31 cellular contexts compared by ENCODE assay signal in the genomic region with DNA sequence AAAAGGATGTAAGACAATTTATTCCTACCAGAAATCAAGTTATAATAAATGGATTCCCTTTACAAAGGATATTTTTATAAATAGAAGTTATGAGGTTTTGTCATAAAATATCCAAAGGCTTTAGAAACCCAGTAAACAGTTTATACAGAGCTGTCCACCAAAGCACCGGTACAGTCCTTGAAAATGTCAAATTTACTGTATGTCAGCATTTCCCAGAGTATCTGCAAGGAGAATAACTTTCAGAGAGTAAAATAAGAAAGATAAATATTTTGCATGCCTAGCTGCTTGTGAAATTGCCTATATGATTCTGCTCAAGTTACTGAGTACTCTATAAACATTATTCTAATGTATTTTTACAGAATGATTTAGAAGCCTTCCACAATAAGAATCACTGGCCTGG.
DNase-seq lines count a peak whose midpoint lies in the region; ATAC-seq, FAIRE-seq and TF ChIP-seq lines count a peak whose summit lies in the region.
"Had no signal": no experiment of that assay in that cellular context is flagged by ENCODE, and none has a peak within 500 bp of the region (broad histone marks: within the 10 kb centered on the region; RNA-seq: fewer than 3 reads in every experiment).

No MANE protein-coding gene starts in this region.

- TF ChIP-seq RAD21 in HepG2 (CRISPR knock-in tag; IDR thresholded peaks at IDR 0.05) (no peak), A549 (conservative IDR thresholded peaks at IDR 0.05 in 1 of 2, IDR thresholded peaks at IDR 0.05 in 1 of 2) (no peak), IMR-90 (IDR thresholded peaks at IDR 0.05; ENCODE audit: low read length) (no peak)

- H3K36me3 ChIP-seq in HepG2 (replicated peaks in 1 of 2; ENCODE audit: control insufficient read depth in 1 of 2, insufficient read depth in 2 of 2, low read length in 2 of 2) (no peaks in the 10 kb centered on the region), right lobe of liver (no peaks in the 10 kb centered on the region), IMR-90 (ENCODE audit: control insufficient read depth, insufficient read depth, low read length) (no peaks in the 10 kb centered on the region)
- H3K36me3 ChIP-seq: BE2C; BLaER1; BLaER1 treated with 17β-estradiol and CSF1 and Interleukin-3, amounts not matched to agents 10 nM and 100 nM had no signal

- no peak overlapping the region for H3K4ac ChIP-seq in IMR-90 (ENCODE audit: low read depth, low read length)

- no peaks in the 10 kb centered on the region for H4K20me1 ChIP-seq in HepG2 (ENCODE audit: insufficient read depth, low read length)
- no peaks in the 10 kb centered on the region for H4K20me1 ChIP-seq in IMR-90 (ENCODE audit: insufficient read depth, low read length)
- H4K20me1 ChIP-seq: BLaER1; BLaER1 treated with 17β-estradiol and CSF1 and Interleukin-3, amounts not matched to agents 10 nM and 100 nM had no signal

- in situ Hi-C loops in HepG2 (cut with HindIII; ENCODE audit: extremely low pct_ligation_motif_present, low pct_unique_long_range_greater_than_20kb): no loop called here
- in situ Hi-C loops in IMR-90 (cut with MboI; ENCODE audit: low sequenced_read_pairs): no loop called here

- no peak overlapping the region for H4K91ac ChIP-seq in IMR-90 (ENCODE audit: insufficient read depth, low read depth, low read length)

- H3K4me1 ChIP-seq in HepG2 (ENCODE audit: insufficient read depth, low read length) (no peaks in the 10 kb centered on the region), right lobe of liver (no peaks in the 10 kb centered on the region), A549 (no peaks in the 10 kb centered on the region), IMR-90 (ENCODE audit: control insufficient read depth, insufficient read depth, low read length) (no peaks in the 10 kb centered on the region)
- H3K4me1 ChIP-seq: BE2C; BLaER1; BLaER1 treated with 17β-estradiol and CSF1 and Interleukin-3, amounts not matched to agents 10 nM and 100 nM; Caco-2 had no signal

- dilution Hi-C loops in IMR-90 (cut with HindIII; ENCODE audit: low sequenced_read_pairs, unreplicated experiment): no loop called here

- no peak overlapping the region for H4K8ac ChIP-seq in IMR-90 (ENCODE audit: low read depth in 2 of 2, low read length in 2 of 2)

- TF ChIP-seq CTCF in HepG2 (CRISPR knock-in tag; IDR thresholded peaks at IDR 0.05): no peak
- TF ChIP-seq CTCF in right lobe of liver (IDR thresholded peaks at IDR 0.05): no peak
- no peak for TF ChIP-seq CTCF in A549 (IDR thresholded peaks at IDR 0.05)
- TF ChIP-seq CTCF in IMR-90 (conservative IDR thresholded peaks at IDR 0.05; ENCODE audit: low read depth, low read length): no peak

- H3K9me1 ChIP-seq in IMR-90 (ENCODE audit: insufficient read depth, low read length): no peaks in the 10 kb centered on the region

- no peak overlapping the region for H2BK15ac ChIP-seq in IMR-90 (ENCODE audit: low read depth, low read length)

- no peak overlapping the region for H3K4me2 ChIP-seq in HepG2 (ENCODE audit: low read depth, low read length)
- no peak overlapping the region for H3K4me2 ChIP-seq in A549
- H3K4me2 ChIP-seq in IMR-90 (ENCODE audit: low read depth, low read length): no peak overlapping the region
- H3K4me2 ChIP-seq: BLaER1; BLaER1 treated with 17β-estradiol and CSF1 and Interleukin-3, amounts not matched to agents 10 nM and 100 nM had no signal

- H3K79me2 ChIP-seq in HepG2 (ENCODE audit: insufficient read depth, low read length): no peaks in the 10 kb centered on the region

- BruUV-seq in HepG2 (replicated peaks; lab: Mats Ljungman, UMichigan) (no TSS peak), IMR-90 (replicated peaks; lab: Mats Ljungman, UMichigan) (no TSS peak)

- no peak overlapping the region for H3K9ac ChIP-seq in HepG2 (ENCODE audit: insufficient read depth, low read depth, low read length)
- H3K9ac ChIP-seq in IMR-90 (ENCODE audit: low read depth, low read length): no peak overlapping the region
- H3K9ac ChIP-seq: BLaER1; BLaER1 treated with 17β-estradiol and CSF1 and Interleukin-3, amounts not matched to agents 10 nM and 100 nM had no signal

- intact Hi-C loops in HepG2 (cut with micrococcal nuclease; ENCODE audit: unreplicated experiment): no loop called here
- intact Hi-C loops in right lobe of liver (cut with DNase I): no loop called here
- intact Hi-C loops in IMR-90 (cut with micrococcal nuclease): no loop called here

- H3K9me3 ChIP-seq in HepG2 (ENCODE audit: low read length) (peaks cover 95% of the 10 kb centered on the region), right lobe of liver (no peaks in the 10 kb centered on the region), A549 (peaks cover 2% of the 10 kb centered on the region; the same call in 1 of the 3 replicates), IMR-90 (ENCODE audit: control insufficient read depth, insufficient read depth, low read length) (peaks cover 4% of the 10 kb centered on the region)
- H3K9me3 ChIP-seq: BE2C had no signal

- H3K79me1 ChIP-seq in IMR-90 (ENCODE audit: low read depth in 1 of 2, low read length in 2 of 2): no peaks in the 10 kb centered on the region

- no peak overlapping the region for H3K18ac ChIP-seq in IMR-90 (ENCODE audit: low read depth, low read length)

- no peak overlapping the region for H3K56ac ChIP-seq in IMR-90 (ENCODE audit: extremely low read depth, insufficient read depth, low read length)

- no peak for TF ChIP-seq POLR2A in HepG2 (IDR thresholded peaks at IDR 0.05; ENCODE audit: insufficient read depth in 1 of 2, low read depth in 2 of 2, low read length in 2 of 2)
- TF ChIP-seq POLR2A in right lobe of liver (IDR thresholded peaks at IDR 0.05): no peak
- no peak for TF ChIP-seq POLR2A in A549 (IDR thresholded peaks at IDR 0.05; ENCODE audit: low read length)
- TF ChIP-seq POLR2A in IMR-90 (IDR thresholded peaks at IDR 0.05; ENCODE audit: low read depth, low read length): no peak

- no peak for ATAC-seq in HepG2
- ATAC-seq in right lobe of liver: no peak
- no peak for ATAC-seq in A549
- no peak for ATAC-seq in IMR-90 (ENCODE audit: low read depth)
- ATAC-seq: CD8-positive, alpha-beta T cell had no signal

- 2% methylated on average over 1 of the region's 1 CpG for WGBS in HepG2 (ENCODE audit: low lambda C conversion rate)
- WGBS in right lobe of liver (ENCODE audit: insufficient coverage, low coverage, low lambda C conversion rate, missing lambda C conversion rate): 78% methylated on average over 1 of the region's 1 CpG
- 3% methylated on average over 1 of the region's 1 CpG for WGBS in A549 (ENCODE audit: missing lambda C conversion rate)
- no CpG with 5 or more reads among the region's 1 CpG for WGBS in IMR-90 (ENCODE audit: extremely low coverage in 2 of 2, insufficient read length in 1 of 2), 2 experiments

- FAIRE-seq in HepG2 (lab: Jason Lieb, UNC) (no peak), A549 (lab: Jason Lieb, UNC) (no peak)
- FAIRE-seq: A204.1, D721Med had no signal

- no peak overlapping the region for H2BK5ac ChIP-seq in IMR-90 (ENCODE audit: low read depth, low read length, poor library complexity, severe bottlenecking)

- no peak overlapping the region for H4K5ac ChIP-seq in IMR-90 (ENCODE audit: low read depth, low read length)

- no peak overlapping the region for H2AK9ac ChIP-seq in IMR-90 (replicated peaks; ENCODE audit: low read depth, low read length, poor library complexity)

- DNase-seq in HepG2 (ENCODE audit: low spot score) (no peak), right lobe of liver (no peak), A549 (ENCODE audit: low read depth in 1 of 2, low spot score in 1 of 2) (no peak), IMR-90 (no peak), DMS53 (lab: John Stamatoyannopoulos, UW) (no peak), OCI-M2 (lab: John Stamatoyannopoulos, UW; ENCODE audit: unreplicated experiment) (no peak)
- DNase-seq: 8988T; ACHN; AML-193; BE2C; C1 segment of cervical spinal cord; Caco-2; Calu3; CD4-positive, alpha-beta memory T cell; CD4-positive, alpha-beta T cell; CD4-positive, CD25-positive, alpha-beta regulatory T cell; CD8-positive, alpha-beta memory T cell; CD8-positive, alpha-beta T cell; COR-L47; DMS 273 treated with DMSO at 0.1 percent for 48 hours; DMS153; DMS79; DMS79 treated with DMSO at 0.1 percent for 48 hours; DND-41; EL had no signal

- H3K27ac ChIP-seq in HepG2 (ENCODE audit: extremely low read length, insufficient read depth, low read length) (no peak overlapping the region), right lobe of liver (no peak overlapping the region), A549 (no peak overlapping the region), IMR-90 (ENCODE audit: insufficient read depth, low read length) (no peak overlapping the region)
- H3K27ac ChIP-seq: 22Rv1; BLaER1; BLaER1 treated with 17β-estradiol and CSF1 and Interleukin-3, amounts not matched to agents 10 nM and 100 nM; C4-2B had no signal

- H2AK5ac ChIP-seq in IMR-90 (ENCODE audit: low read depth, low read length): no peak overlapping the region

- no peak overlapping the region for H2BK120ac ChIP-seq in IMR-90 (ENCODE audit: low read depth, low read length)

- H3K14ac ChIP-seq in IMR-90 (replicated peaks; ENCODE audit: low read depth, low read length): no peak overlapping the region

- H3K27me3 ChIP-seq in HepG2 (ENCODE audit: control insufficient read depth in 1 of 2, insufficient read depth in 2 of 2, low read length in 2 of 2) (no peaks in the 10 kb centered on the region), right lobe of liver (no peaks in the 10 kb centered on the region), IMR-90 (ENCODE audit: control insufficient read depth, insufficient read depth, low read length) (no peaks in the 10 kb centered on the region)
- H3K27me3 ChIP-seq: BE2C; BLaER1; BLaER1 treated with 17β-estradiol and CSF1 and Interleukin-3, amounts not matched to agents 10 nM and 100 nM had no signal

- H3K4me3 ChIP-seq in HepG2 (replicated peaks in 1 of 3; ENCODE audit: insufficient read depth in 1 of 3, low read depth in 2 of 3, low read length in 3 of 3) (no peak overlapping the region), right lobe of liver (no peak overlapping the region), A549 (no peak overlapping the region), IMR-90 (ENCODE audit: insufficient read depth, low read depth, low read length) (no peak overlapping the region)
- H3K4me3 ChIP-seq: BLaER1; BLaER1 treated with 17β-estradiol and CSF1 and Interleukin-3, amounts not matched to agents 10 nM and 100 nM had no signal

- no peak for TF ChIP-seq EP300 in HepG2 (IDR thresholded peaks at IDR 0.05; ENCODE audit: low read depth in 2 of 2, low read length in 2 of 2)
- no peak for TF ChIP-seq EP300 in HepG2 (CRISPR knock-in tag; IDR thresholded peaks at IDR 0.05; ENCODE audit: borderline replicate concordance)
- no peak for TF ChIP-seq EP300 in A549 (IDR thresholded peaks at IDR 0.05)

- POLR2A ChIA-PET in HepG2 (lab: Yijun Ruan, JAX) (no interaction called here), A549 (lab: Yijun Ruan, JAX) (no interaction called here), IMR-90 (lab: Charles Lee; ENCODE audit: unreplicated experiment) (no interaction called here)

- no peak overlapping the region for H3K23ac ChIP-seq in IMR-90 (ENCODE audit: low read depth, low read length)

- no peak overlapping the region for H2BK20ac ChIP-seq in IMR-90 (ENCODE audit: low read depth, low read length)

- CTCF ChIA-PET in HepG2 (lab: Yijun Ruan, JAX; ENCODE audit: low intra/inter-chr PET ratio, low total read pairs) (no interaction called here), A549 (lab: Yijun Ruan, JAX) (no interaction called here), IMR-90 (lab: Yijun Ruan, JAX) (no interaction called here)

- no peak overlapping the region for H2AFZ ChIP-seq in HepG2 (ENCODE audit: low read length)
- H2AFZ ChIP-seq in IMR-90 (replicated peaks; ENCODE audit: low read length, poor library complexity): no peak overlapping the region
